1 cellular context compared by ENCODE assay signal in genomic region chr20:16063876-16064275, GRCh38.
TF ChIP-seq lines count a peak whose summit lies in the region.

No MANE protein-coding gene starts in this region.

TF ChIP-seq in GM23338, 12 proteins besides CTCF, POLR2A, EP300 and RAD21 (continued from another document):
- TF ChIP-seq ZNF462 (CRISPR knock-in tag; IDR thresholded peaks at IDR 0.05) (no peak), NANOG (IDR thresholded peaks at IDR 0.05; ENCODE audit: borderline replicate concordance) (no peak), ZNF331 (CRISPR knock-in tag; IDR thresholded peaks at IDR 0.05; ENCODE audit: low read depth) (no peak), STAT1 (IDR thresholded peaks at IDR 0.05; ENCODE audit: unreplicated experiment) (no peak), JUNB (IDR thresholded peaks at IDR 0.05; ENCODE audit: unreplicated experiment) (no peak), ZNF114 (CRISPR knock-in tag; IDR thresholded peaks at IDR 0.05) (no peak), ETS1 (IDR thresholded peaks at IDR 0.05) (no peak), REST (IDR thresholded peaks at IDR 0.05; ENCODE audit: unreplicated experiment) (no peak), POLR2AphosphoS5 (IDR thresholded peaks at IDR 0.05; ENCODE audit: low read depth) (no peak), CREB1 (CRISPR knock-in tag; IDR thresholded peaks at IDR 0.05; ENCODE audit: low read depth) (no peak)
